In the genomic region with DNA sequence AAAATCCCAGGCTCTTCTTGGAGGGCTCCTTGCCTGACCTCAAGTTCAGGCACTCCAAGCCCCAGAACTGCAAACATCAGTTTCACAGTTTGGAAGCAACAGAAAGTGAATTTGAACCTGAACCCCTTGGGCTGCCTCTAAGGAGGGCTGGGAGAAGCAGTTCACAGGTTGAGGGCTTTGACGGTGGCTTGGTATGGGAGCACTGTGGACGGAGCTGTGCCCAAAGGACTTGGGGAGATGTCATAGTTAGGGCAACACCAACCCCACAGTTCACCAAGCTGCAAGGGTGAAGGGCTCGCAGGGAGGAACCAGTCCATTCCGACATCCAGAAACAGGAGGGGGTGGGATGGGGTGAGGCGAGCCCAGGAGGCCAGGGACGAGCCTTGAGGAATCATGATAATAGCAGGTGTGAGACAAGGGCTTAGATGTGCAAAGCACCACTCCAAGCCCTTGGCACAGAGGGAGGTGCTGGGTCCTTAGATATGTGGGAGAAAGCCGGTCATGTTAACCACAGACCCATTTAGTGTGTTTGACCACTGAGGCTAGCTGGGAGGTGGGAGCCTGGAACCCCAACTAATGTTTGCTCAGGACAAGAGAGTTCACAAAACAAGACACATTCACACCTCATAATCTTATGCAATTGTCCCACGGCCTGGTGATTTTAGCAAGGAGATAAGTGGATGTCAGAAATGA, we compare ENCODE assay signal across 10 cellular contexts. TPM values are rescaled to one million over a fixed set of nuclear protein-coding genes. Genes with fewer than 3 reads are reported as not detected.
A peak's percentile ranks its signal among the peaks of the same experiment; 100 is the strongest.
DNase-seq lines count a peak whose midpoint lies in the region; ATAC-seq and TF ChIP-seq lines count a peak whose summit lies in the region.
"Had no signal": no experiment of that assay in that cellular context is flagged by ENCODE, and none has a peak within 500 bp of the region (broad histone marks: within the 10 kb centered on the region; RNA-seq: fewer than 3 reads in every experiment).

No MANE protein-coding gene starts in this region.

- peaks cover 24% of the 10 kb centered on the region for H3K4me1 ChIP-seq in smooth muscle cell (ENCODE audit: low read depth)

- peaks cover 31% of the 10 kb centered on the region for H3K79me2 ChIP-seq in smooth muscle cell (ENCODE audit: low read depth)

- peaks cover 44% of the 10 kb centered on the region for H4K20me1 ChIP-seq in smooth muscle cell (ENCODE audit: low read depth)

- no peaks in the 10 kb centered on the region for H3K27me3 ChIP-seq in smooth muscle cell (ENCODE audit: low read depth)

- H3K9me3 ChIP-seq in smooth muscle cell (replicated peaks; ENCODE audit: low read depth) = no peaks in the 10 kb centered on the region

- CTCF ChIA-PET in activated CD4-positive, alpha-beta memory T cell treated with anti-CD3 and anti-CD28 coated beads for 36 hours (lab: Charles Lee) = interaction anchor here (0.8 kb wide), 1 partner anchor 270 kb away, joined by 3 read pairs; no protein-coding TSS in a partner anchor

- no peaks in the 10 kb centered on the region for H3K36me3 ChIP-seq in smooth muscle cell (ENCODE audit: low read depth)

- H3F3A ChIP-seq in smooth muscle cell (ENCODE audit: low read depth) = peaks cover 16% of the 10 kb centered on the region

- no peak overlapping the region for H2AFZ ChIP-seq in smooth muscle cell (ENCODE audit: low read depth)

- peak overlapping the region; percentile 82 for H3K4me3 Mint-ChIP-seq in activated CD4-positive, alpha-beta memory T cell treated with anti-CD3 and anti-CD28 coated beads for 36 hours

- H3K27me3 Mint-ChIP-seq in activated CD4-positive, alpha-beta memory T cell treated with anti-CD3 and anti-CD28 coated beads for 36 hours = no peaks in the 10 kb centered on the region

- no peak overlapping the region for H3K9ac ChIP-seq in smooth muscle cell (ENCODE audit: low read depth)

- DNase-seq in NK-92 treated with Interleukin-12 subunit alpha and Interleukin-12 subunit beta, amount 100 ng/mL, for 24 hours (lab: John Stamatoyannopoulos, UW) = peak; percentile 45
- DNase-seq in NK-92 (lab: John Stamatoyannopoulos, UW; ENCODE audit: unreplicated experiment) = no peak
- DNase-seq in activated CD4-positive, alpha-beta memory T cell treated with anti-CD3 and anti-CD28 coated beads for 36 hours = no peak
- DNase-seq in fibroblast of mammary gland (ENCODE audit: low read depth) = peak; percentile 74
- no peak for DNase-seq in smooth muscle cell (lab: John Stamatoyannopoulos, UW; ENCODE audit: unreplicated experiment)
- no peak for DNase-seq in COLO829 (ENCODE audit: low spot score)
- DNase-seq in mesenteric fat pad (ENCODE audit: low spot score) = no peak
- DNase-seq: amniotic stem cell, Kasumi-1 had no signal

- peaks cover 6% of the 10 kb centered on the region for H3K9me3 Mint-ChIP-seq in activated CD4-positive, alpha-beta memory T cell treated with anti-CD3 and anti-CD28 coated beads for 36 hours

- intact Hi-C loops in activated CD4-positive, alpha-beta memory T cell treated with anti-CD3 and anti-CD28 coated beads for 36 hours (cut with micrococcal nuclease) = loop anchor here (5.0 kb wide), 4 partner anchors 92 to 537 kb away; partner anchors contain the start of gene PARD6B

- 74% methylated on average over 8 of the region's 8 CpGs for WGBS in smooth muscle cell (ENCODE audit: low lambda C conversion rate)

- TF ChIP-seq CTCF in fibroblast of mammary gland (conservative IDR thresholded peaks at IDR 0.05; ENCODE audit: control insufficient read depth, insufficient read depth, low read depth, low read length) = no peak
- no peak for TF ChIP-seq CTCF in smooth muscle cell (IDR thresholded peaks at IDR 0.05; ENCODE audit: borderline replicate concordance, insufficient read depth, poor library complexity, severe bottlenecking)

- ATAC-seq in GM21367 (IDR thresholded peaks at IDR 0.05; ENCODE audit: unreplicated experiment) = no peak

- POLR2A ChIA-PET in activated CD4-positive, alpha-beta memory T cell treated with anti-CD3 and anti-CD28 coated beads for 36 hours (lab: Charles Lee) = no interaction called here

- H3K4me2 ChIP-seq in smooth muscle cell = peak overlapping the region; percentile 98

- peaks cover 22% of the 10 kb centered on the region for H3K36me3 Mint-ChIP-seq in activated CD4-positive, alpha-beta memory T cell treated with anti-CD3 and anti-CD28 coated beads for 36 hours

- H3K4me3 ChIP-seq in fibroblast of mammary gland (ENCODE audit: control insufficient read depth, low read depth, low read length) (no peak overlapping the region), smooth muscle cell (no peak overlapping the region)

- H3K27ac ChIP-seq in smooth muscle cell (ENCODE audit: low read depth) = peak overlapping the region; percentile 17

- H3K27ac Mint-ChIP-seq in activated CD4-positive, alpha-beta memory T cell treated with anti-CD3 and anti-CD28 coated beads for 36 hours = peak overlapping the region; percentile 28

- H3K4me1 Mint-ChIP-seq in activated CD4-positive, alpha-beta memory T cell treated with anti-CD3 and anti-CD28 coated beads for 36 hours (ENCODE audit: low read depth) = peaks cover 19% of the 10 kb centered on the region

RNA-seq across cellular contexts. Expression of gene CEBPB, which starts 4.3 kb away (rescaled TPM):
- 10 to 100 TPM; 53.3 to 56.5 TPM for total RNA-seq in activated CD4-positive, alpha-beta memory T cell treated with anti-CD3 and anti-CD28 coated beads for 36 hours
- total RNA-seq in smooth muscle cell = 32.0 and 38.0 TPM in 2 replicates
- polyA plus RNA-seq in smooth muscle cell = 112 and 117 TPM in 2 replicates
- total RNA-seq in mesenteric fat pad = 434 TPM

RNA-seq across cellular contexts. Expression of gene PEDS1, which starts 41.5 kb away (rescaled TPM):
- total RNA-seq in activated CD4-positive, alpha-beta memory T cell treated with anti-CD3 and anti-CD28 coated beads for 36 hours = 10 to 100 TPM; 15.0 to 16.9 TPM
- total RNA-seq in smooth muscle cell = 36.6 and 45.8 TPM in 2 replicates
- polyA plus RNA-seq in smooth muscle cell = 47.4 and 64.3 TPM in 2 replicates
- total RNA-seq in mesenteric fat pad = 44.1 TPM

Comparison
In these comparisons a context has a peak if more than half of its experiments do, and no peak if none do; other contexts are left out.
1. DNase-seq: peak in NK-92 treated with Interleukin-12 subunit alpha and Interleukin-12 subunit beta, amount 100 ng/mL, for 24 hours (single experiment) and fibroblast of mammary gland (single experiment); none in NK-92 (single experiment), activated CD4-positive, alpha-beta memory T cell treated with anti-CD3 and anti-CD28 coated beads for 36 hours (single experiment), smooth muscle cell (single experiment), COLO829 (single experiment) and mesenteric fat pad (single experiment).